Comparison of ENCODE assay signal across 26 cellular contexts in the genomic region with DNA sequence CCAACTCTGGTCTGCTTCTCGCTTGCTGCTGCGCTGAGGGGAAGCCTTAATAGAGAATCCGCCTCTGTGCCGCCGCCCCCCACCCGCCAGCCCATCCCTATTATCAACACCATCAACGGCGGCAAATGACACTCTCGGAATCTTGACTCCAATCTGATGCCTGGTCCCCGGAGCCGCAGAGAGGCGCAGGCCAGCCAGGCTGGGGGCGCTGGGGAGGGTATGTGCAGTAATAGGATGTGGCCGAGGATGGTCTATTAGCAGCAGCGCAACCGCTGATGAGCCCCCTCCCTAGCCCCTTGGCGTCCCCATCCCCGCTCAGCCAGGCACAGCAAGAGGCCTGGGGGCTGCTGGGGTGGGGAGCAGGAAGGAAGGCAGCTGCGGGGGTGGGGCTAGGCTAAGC. TPM values are rescaled to one million over a fixed set of nuclear protein-coding genes. Genes with fewer than 3 reads are reported as not detected.
DNase-seq lines count a peak whose midpoint lies in the region; ATAC-seq, FAIRE-seq and TF ChIP-seq lines count a peak whose summit lies in the region.
"Had no signal": no experiment of that assay in that cellular context is flagged by ENCODE, and none has a peak within 500 bp of the region (broad histone marks: within the 10 kb centered on the region; RNA-seq: fewer than 3 reads in every experiment).

No MANE protein-coding gene starts in this region.

- no peak overlapping the region; a peak in 1 of 4 replicates for H3K4me3 ChIP-seq in SK-N-SH (ENCODE audit: low read depth in 2 of 2, low read length in 1 of 2)
- no peak overlapping the region for H3K4me3 ChIP-seq in BLaER1
- H3K4me3 ChIP-seq in H7 (ENCODE audit: insufficient read depth, low read depth, low read length): no peak overlapping the region
- no peak overlapping the region for H3K4me3 ChIP-seq in endothelial cell of umbilical vein (replicated peaks in 1 of 3; ENCODE audit: insufficient read depth in 1 of 3, low read depth in 1 of 3, low read length in 3 of 3)
- H3K4me3 ChIP-seq: A549, GM12878 had no signal

- no peak for TF ChIP-seq EP300 in SK-N-SH (IDR thresholded peaks at IDR 0.05; ENCODE audit: borderline replicate concordance in 1 of 2, low read depth in 1 of 2, low read length in 1 of 2)

- 40% methylated on average over 17 of the region's 19 CpGs for WGBS in SK-N-SH (ENCODE audit: low lambda C conversion rate)

- intact Hi-C loops in endothelial cell of umbilical vein (cut with micrococcal nuclease): loop anchor here (10.0 kb wide), 1 partner anchor 250 kb away; no protein-coding TSS in a partner anchor

- H3K9me1 ChIP-seq in endothelial cell of umbilical vein (replicated peaks; ENCODE audit: control insufficient read depth, extremely low read depth, insufficient read depth, low read length): no peaks in the 10 kb centered on the region

- no peaks in the 10 kb centered on the region for H3K36me3 ChIP-seq in SK-N-SH (replicated peaks in 1 of 2; ENCODE audit: control insufficient read depth in 1 of 2, insufficient read depth in 2 of 2, low read length in 1 of 2)
- H3K36me3 ChIP-seq in BLaER1: no peaks in the 10 kb centered on the region
- H3K36me3 ChIP-seq in H7 (replicated peaks; ENCODE audit: control insufficient read depth, insufficient read depth, low read length): no peaks in the 10 kb centered on the region
- no peaks in the 10 kb centered on the region for H3K36me3 ChIP-seq in endothelial cell of umbilical vein (ENCODE audit: control insufficient read depth in 2 of 2, extremely low read depth in 1 of 2, insufficient read depth in 2 of 2, low read length in 2 of 2)
- H3K36me3 ChIP-seq: BE2C had no signal

- TF ChIP-seq POLR2A in endothelial cell of umbilical vein (IDR thresholded peaks at IDR 0.05; ENCODE audit: low read depth, low read length): no peak

- H3K79me2 ChIP-seq in SK-N-SH (ENCODE audit: insufficient read depth) (no peaks in the 10 kb centered on the region), endothelial cell of umbilical vein (ENCODE audit: control insufficient read depth, insufficient read depth, low read length) (no peaks in the 10 kb centered on the region)

- peaks cover 0 to 9% of the 10 kb centered on the region in 2 experiments; a peak in 1 of 4 replicates for H3K4me1 ChIP-seq in SK-N-SH (ENCODE audit: control insufficient read depth in 1 of 2, insufficient read depth in 2 of 2, low read depth in 1 of 2, low read length in 1 of 2)
- H3K4me1 ChIP-seq in BLaER1: peaks cover 28% of the 10 kb centered on the region
- H3K4me1 ChIP-seq in endothelial cell of umbilical vein (ENCODE audit: control insufficient read depth, extremely low read depth, insufficient read depth, low read length): no peaks in the 10 kb centered on the region
- H3K4me1 ChIP-seq: A549, BE2C, Caco-2 had no signal

- no peaks in the 10 kb centered on the region for H3K9me2 ChIP-seq in SK-N-SH

- no peak for FAIRE-seq in endothelial cell of umbilical vein (lab: Jason Lieb, UNC)
- FAIRE-seq: A549, D721Med, GM12878, GM19239, H54 had no signal

- H3K9ac ChIP-seq in SK-N-SH (no peak overlapping the region), BLaER1 (no peak overlapping the region), endothelial cell of umbilical vein (replicated peaks; ENCODE audit: extremely low read depth, insufficient read depth, low read length) (no peak overlapping the region)

- POLR2A ChIA-PET in SK-N-SH (lab: Yijun Ruan, JAX): no interaction called here
- POLR2A ChIA-PET in endothelial cell of umbilical vein (lab: Charles Lee): no interaction called here

- no peaks in the 10 kb centered on the region for H3K9me3 ChIP-seq in SK-N-SH
- H3K9me3 ChIP-seq in BLaER1: no peaks in the 10 kb centered on the region
- no peaks in the 10 kb centered on the region for H3K9me3 ChIP-seq in endothelial cell of umbilical vein (replicated peaks; ENCODE audit: control insufficient read depth, insufficient read depth, low read length)
- H3K9me3 ChIP-seq: A549, BE2C, Caco-2 had no signal

- peak; percentile 81 for DNase-seq in SK-N-SH
- peak; percentile 69 for DNase-seq in H7
- no peak for DNase-seq in endothelial cell of umbilical vein (ENCODE audit: low read depth, low spot score)
- no peak for DNase-seq in stimulated activated CD4-positive, alpha-beta T cell treated with anti-CD3 and anti-CD28 coated beads, Interleukin-4, amount 100 ng/mL, for 24 hours
- no peak for DNase-seq in KG1 (lab: John Stamatoyannopoulos, UW)
- DNase-seq: 8988T; ACHN; AML-193; BE2C; C1 segment of cervical spinal cord; Caco-2; CD4-positive, alpha-beta memory T cell; DMS 273 treated with DMSO at 0.1 percent for 48 hours; DMS79; EL; GDM1; GOT3; HCEC 1CT had no signal

- dilution Hi-C loops in endothelial cell of umbilical vein (cut with MboI; ENCODE audit: extremely low pct_ligation_motif_present, low sequenced_read_pairs): no loop called here

- CTCF ChIA-PET in SK-N-SH (lab: Yijun Ruan, JAX): interaction anchor here (6.6 to 10.6 kb wide), 2 partner anchors 29 to 57 kb away, joined by 79 to 158 read pairs; a partner anchor contains a TSS
- CTCF ChIA-PET in endothelial cell of umbilical vein (lab: Charles Lee): interaction anchor here (3.5 kb wide), 1 partner anchor 27 kb away, joined by 14 read pairs; no protein-coding TSS in a partner anchor

- TF ChIP-seq RAD21 in SK-N-SH (IDR thresholded peaks at IDR 0.05; ENCODE audit: low read length): no peak

- H3K27ac ChIP-seq in SK-N-SH (ENCODE audit: low read depth in 2 of 2, low read length in 1 of 2) (no peak overlapping the region), BLaER1 (no peak overlapping the region), endothelial cell of umbilical vein (ENCODE audit: insufficient read depth, low read depth, low read length) (no peak overlapping the region)
- H3K27ac ChIP-seq: A549 had no signal

- TF ChIP-seq CTCF in SK-N-SH (IDR thresholded peaks at IDR 0.05): no peak
- no peak for TF ChIP-seq CTCF in endothelial cell of umbilical vein (IDR thresholded peaks at IDR 0.05; ENCODE audit: extremely low read depth in 1 of 2, insufficient read depth in 1 of 2, low read depth in 1 of 2, low read length in 2 of 2)

- ATAC-seq in SK-N-SH treated with all-trans-retinoic acid at 6 μM for 48 hours (no peak), GM21515 (IDR thresholded peaks at IDR 0.05; ENCODE audit: unreplicated experiment) (no peak)
- ATAC-seq: A549, GM12878 had no signal

- H4K20me1 ChIP-seq in SK-N-SH (ENCODE audit: insufficient read depth): no peaks in the 10 kb centered on the region
- H4K20me1 ChIP-seq in BLaER1: no peaks in the 10 kb centered on the region
- no peaks in the 10 kb centered on the region for H4K20me1 ChIP-seq in endothelial cell of umbilical vein (replicated peaks; ENCODE audit: control insufficient read depth, extremely low read depth, insufficient read depth, low read length)

- no peaks in the 10 kb centered on the region for H3F3A ChIP-seq in SK-N-SH (replicated peaks; ENCODE audit: insufficient read depth)

- BruUV-seq in endothelial cell of umbilical vein (replicated peaks; lab: Mats Ljungman, UMichigan): no TSS peak

- no peak overlapping the region for H2AFZ ChIP-seq in SK-N-SH (ENCODE audit: low read depth)
- H2AFZ ChIP-seq in endothelial cell of umbilical vein (ENCODE audit: low read depth, low read length): no peak overlapping the region

- no peaks in the 10 kb centered on the region for H3K27me3 ChIP-seq in SK-N-SH (ENCODE audit: insufficient read depth)
- no peaks in the 10 kb centered on the region for H3K27me3 ChIP-seq in BLaER1
- peaks cover 48% of the 10 kb centered on the region for H3K27me3 ChIP-seq in H7 (ENCODE audit: control insufficient read depth, insufficient read depth, low read length)
- peaks cover 37 to 43% of the 10 kb centered on the region in 2 experiments for H3K27me3 ChIP-seq in endothelial cell of umbilical vein (ENCODE audit: control insufficient read depth in 2 of 2, insufficient read depth in 2 of 2, low read length in 2 of 2)
- H3K27me3 ChIP-seq: BE2C had no signal

- H3K4me2 ChIP-seq in SK-N-SH: no peak overlapping the region
- 0 out of 2 replicates have a peak overlapping the region, but pooled peaks have one; percentile 9 for H3K4me2 ChIP-seq in BLaER1
- H3K4me2 ChIP-seq in endothelial cell of umbilical vein (ENCODE audit: insufficient read depth, low read length): no peak overlapping the region
- H3K4me2 ChIP-seq: A549 had no signal

TF ChIP-seq in SK-N-SH, 30 proteins besides CTCF, POLR2A, EP300 and RAD21 (continues in another document):
- TF ChIP-seq GATA2 (CRISPR knock-in tag; IDR thresholded peaks at IDR 0.05) (peak; percentile 92), NRF1 (IDR thresholded peaks at IDR 0.05; ENCODE audit: low read depth, low read length) (no peak), TCF12 (IDR thresholded peaks at IDR 0.05) (no peak), SIN3A (IDR thresholded peaks at IDR 0.05; ENCODE audit: borderline replicate concordance, low read depth, low read length) (no peak)

TF ChIP-seq in SK-N-SH treated with all-trans-retinoic acid at 6 μM for 48 hours, 23 proteins besides CTCF, POLR2A, EP300 and RAD21 (continues in another document):
- no peak for TF ChIP-seq ZNF70 (CRISPR knock-in tag; IDR thresholded peaks at IDR 0.05)

TF ChIP-seq in endothelial cell of umbilical vein, 7 proteins besides CTCF, POLR2A, EP300 and RAD21:
- no peak for TF ChIP-seq MYC (IDR thresholded peaks at IDR 0.05; ENCODE audit: low read depth, low read length)
- TF ChIP-seq POLR2AphosphoS5 (IDR thresholded peaks at IDR 0.05; ENCODE audit: insufficient read depth, low read depth, low read length): no peak
- no peak for TF ChIP-seq FOS (IDR thresholded peaks at IDR 0.05; ENCODE audit: borderline replicate concordance, insufficient read depth, low read length)
- TF ChIP-seq EZH2 (IDR thresholded peaks at IDR 0.05; ENCODE audit: borderline replicate concordance, low read depth, low read length, severe bottlenecking): peak; percentile 59
- no peak for TF ChIP-seq JUN (IDR thresholded peaks at IDR 0.05; ENCODE audit: borderline replicate concordance, insufficient read depth, insufficient read length, low read depth)

RNA-seq across cellular contexts. Expression of gene DMBX1, which starts 15.1 kb away (rescaled TPM):
- not detected in 2 replicates for polyA plus RNA-seq in SK-N-SH (2012; rRNA removed)
- polyA plus RNA-seq in SK-N-SH (2012; cell fraction: cytosol; rRNA removed): 0.01 TPM in 1 of 2 replicates, not detected in the other
- not detected in 2 replicates for polyA plus RNA-seq in SK-N-SH (2012; cell fraction: nucleus; rRNA removed)
- 4.2 and 5.4 TPM in 2 replicates for total RNA-seq in H7 (2014; rRNA removed; shearing (Covaris generic))
- not detected in 2 replicates for total RNA-seq in endothelial cell of umbilical vein
- polyA plus RNA-seq in endothelial cell of umbilical vein: not detected in 2 replicates
- not detected in 2 replicates for polyA plus RNA-seq in endothelial cell of umbilical vein (2011; cell fraction: cytosol; rRNA removed)
- polyA plus RNA-seq in endothelial cell of umbilical vein (2011; cell fraction: nucleus; rRNA removed): not detected in 2 replicates
- polyA plus RNA-seq in endothelial cell of umbilical vein (2012): not detected in 2 replicates
- 0.51 and 0.62 TPM in 2 replicates for polyA minus RNA-seq in endothelial cell of umbilical vein
- 1.2 TPM for polyA minus RNA-seq in endothelial cell of umbilical vein (2011; cell fraction: cytosol; rRNA and poly(A)+ RNA removed)
- polyA minus RNA-seq in endothelial cell of umbilical vein (2011; cell fraction: nucleus; rRNA and poly(A)+ RNA removed): not detected in 2 replicates
- total RNA-seq: CD4-positive, alpha-beta memory T cell; GM12878 had no signal
- polyA plus RNA-seq: CD4-positive, alpha-beta memory T cell had no signal

Comparison
In these comparisons a context has a peak if more than half of its experiments do, and no peak if none do; other contexts are left out.
1. DNase-seq: peak in SK-N-SH (single experiment) and H7 (single experiment); none in endothelial cell of umbilical vein (single experiment), stimulated activated CD4-positive, alpha-beta T cell treated with anti-CD3 and anti-CD28 coated beads, Interleukin-4, amount 100 ng/mL, for 24 hours (single experiment) and KG1 (single experiment).